27 cellular contexts compared by ENCODE assay signal in the genomic region with DNA sequence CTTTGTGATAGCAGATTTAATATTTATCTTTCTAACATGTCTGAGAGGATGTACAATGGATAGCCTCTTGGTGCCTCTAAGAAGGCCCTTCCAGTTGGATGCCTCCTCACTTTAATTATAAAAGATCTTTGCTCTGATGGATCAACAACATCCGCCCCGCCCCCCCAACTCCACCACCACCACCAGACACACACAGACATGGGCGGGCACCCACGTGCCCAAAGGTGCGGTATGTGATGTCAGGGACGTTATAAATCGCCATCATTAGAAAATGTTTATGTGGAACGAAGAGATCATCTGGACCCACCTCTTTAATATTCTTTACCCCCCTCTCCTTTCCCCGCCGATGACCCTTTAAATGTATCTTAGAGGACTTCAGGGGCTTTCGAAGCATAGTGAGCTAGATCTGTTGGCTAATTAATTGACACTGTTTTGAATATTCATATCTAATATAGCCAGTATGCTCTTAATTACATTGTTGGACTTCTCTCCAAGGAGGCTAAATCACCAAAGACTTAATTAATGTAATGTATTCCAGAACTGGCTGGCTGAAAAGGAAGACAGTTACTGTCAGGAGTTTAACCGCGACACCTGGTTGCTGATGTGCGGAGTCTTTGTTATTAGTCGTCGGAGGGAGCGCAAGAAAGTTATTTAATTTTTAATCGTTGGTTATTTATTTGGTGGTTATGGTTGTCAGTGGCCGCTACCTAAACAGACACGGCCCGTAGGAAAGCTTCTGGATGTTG. TPM values are rescaled to one million over a fixed set of nuclear protein-coding genes. Genes with fewer than 3 reads are reported as not detected.
DNase-seq lines count a peak whose midpoint lies in the region; ATAC-seq and TF ChIP-seq lines count a peak whose summit lies in the region.
"Had no signal": no experiment of that assay in that cellular context is flagged by ENCODE, and none has a peak within 500 bp of the region (broad histone marks: within the 10 kb centered on the region; RNA-seq: fewer than 3 reads in every experiment).

No MANE protein-coding gene starts in this region.

- H3K79me2 ChIP-seq in neural progenitor cell (ENCODE audit: low read depth), result no peaks in the 10 kb centered on the region

- H3K9ac ChIP-seq in neural progenitor cell, result no peak overlapping the region

- H3K36me3 Mint-ChIP-seq in glutamatergic neuron (ENCODE audit: unreplicated experiment) (no peaks in the 10 kb centered on the region), neural progenitor cell (no peaks in the 10 kb centered on the region)
- H3K36me3 Mint-ChIP-seq: CD4-positive, alpha-beta memory T cell; stimulated activated effector memory CD8-positive, alpha-beta T cell treated with anti-CD3 and anti-CD28 coated beads, Interleukin-12 subunit alpha, Interleukin-12 subunit beta, amount 100 ng/mL, for 72 hours had no signal

- no peak for ATAC-seq in body of pancreas
- ATAC-seq: activated CD8-positive, alpha-beta T cell treated with anti-CD3 and anti-CD28 coated beads for 36 hours; lower lobe of right lung; stimulated activated effector memory CD8-positive, alpha-beta T cell treated with anti-CD3 and anti-CD28 coated beads, Interleukin-12 subunit alpha, Interleukin-12 subunit beta, amount 100 ng/mL, for 72 hours had no signal

- no peak overlapping the region for H3K4me3 ChIP-seq in neural progenitor cell
- H3K4me3 ChIP-seq in body of pancreas, result no peak overlapping the region
- no peak overlapping the region for H3K4me3 ChIP-seq in prostate gland
- no peak overlapping the region; the same call in 1 of the 2 replicates for H3K4me3 ChIP-seq in WERI-Rb-1 (ENCODE audit: low read depth, low read length)
- H3K4me3 ChIP-seq: esophagus squamous epithelium, lower lobe of right lung had no signal

- no peaks in the 10 kb centered on the region for H3K9me3 ChIP-seq in neural progenitor cell (ENCODE audit: low read depth)
- no peaks in the 10 kb centered on the region for H3K9me3 ChIP-seq in body of pancreas
- no peaks in the 10 kb centered on the region for H3K9me3 ChIP-seq in prostate gland
- H3K9me3 ChIP-seq in WERI-Rb-1 (ENCODE audit: severe bottlenecking), result no peaks in the 10 kb centered on the region
- H3K9me3 ChIP-seq: breast epithelium, esophagus squamous epithelium, lower lobe of right lung, spleen had no signal

- intact Hi-C loops in body of pancreas (cut with DNase I) (loop anchor here (10.0 kb wide), 1 partner anchor 209 kb away; no protein-coding TSS in a partner anchor), prostate gland (cut with DNase I) (no loop called here)

- H3K27ac ChIP-seq in neural progenitor cell (no peak overlapping the region), body of pancreas (no peak overlapping the region), prostate gland (no peak overlapping the region), WERI-Rb-1 (no peak overlapping the region)
- H3K27ac ChIP-seq: breast epithelium, esophagus squamous epithelium, lower lobe of right lung, spleen had no signal

- H3K27me3 ChIP-seq in neural progenitor cell (peaks cover 100% of the 10 kb centered on the region), body of pancreas (peaks cover 0 to 60% of the 10 kb centered on the region in 2 donors), prostate gland (replicated peaks; ENCODE audit: insufficient read depth) (peaks cover 67% of the 10 kb centered on the region), WERI-Rb-1 (ENCODE audit: insufficient read depth, low read depth, severe bottlenecking) (peaks cover 71% of the 10 kb centered on the region)

- H3K4me1 ChIP-seq in neural progenitor cell, result peaks cover 36% of the 10 kb centered on the region
- H3K4me1 ChIP-seq in body of pancreas, result peaks cover 38% of the 10 kb centered on the region
- H3K4me1 ChIP-seq in prostate gland (replicated peaks), result peaks cover 2% of the 10 kb centered on the region

- H3K9me3 Mint-ChIP-seq in glutamatergic neuron (ENCODE audit: unreplicated experiment) (peaks cover 12% of the 10 kb centered on the region), neural progenitor cell (no peaks in the 10 kb centered on the region)
- H3K9me3 Mint-ChIP-seq: activated CD8-positive, alpha-beta T cell treated with anti-CD3 and anti-CD28 coated beads for 36 hours; stimulated activated effector memory CD8-positive, alpha-beta T cell treated with anti-CD3 and anti-CD28 coated beads, Interleukin-12 subunit alpha, Interleukin-12 subunit beta, amount 100 ng/mL, for 72 hours had no signal

- H3K4me2 ChIP-seq in neural progenitor cell, result peak overlapping the region; percentile 16

- H3K36me3 ChIP-seq in neural progenitor cell (no peaks in the 10 kb centered on the region), body of pancreas (replicated peaks in 1 of 2; ENCODE audit: insufficient read depth in 1 of 2, low read depth in 2 of 2) (no peaks in the 10 kb centered on the region), prostate gland (no peaks in the 10 kb centered on the region), WERI-Rb-1 (no peaks in the 10 kb centered on the region)
- H3K36me3 ChIP-seq: breast epithelium, esophagus squamous epithelium, lower lobe of right lung, spleen had no signal

- H3F3A ChIP-seq in neural progenitor cell (ENCODE audit: low read depth), result peaks cover 50% of the 10 kb centered on the region

- no peak overlapping the region for H2AFZ ChIP-seq in neural progenitor cell (replicated peaks)

- peaks cover 26% of the 10 kb centered on the region for H3K4me1 Mint-ChIP-seq in glutamatergic neuron (ENCODE audit: low read depth, unreplicated experiment)
- H3K4me1 Mint-ChIP-seq in neural progenitor cell, result peaks cover 35% of the 10 kb centered on the region

- peak overlapping the region; percentile 83 for H3K4me3 Mint-ChIP-seq in glutamatergic neuron (ENCODE audit: unreplicated experiment)
- H3K4me3 Mint-ChIP-seq in neural progenitor cell, result peak overlapping the region; percentile 71
- H3K4me3 Mint-ChIP-seq: activated CD8-positive, alpha-beta T cell treated with anti-CD3 and anti-CD28 coated beads for 36 hours; stimulated activated effector memory CD8-positive, alpha-beta T cell treated with anti-CD3 and anti-CD28 coated beads, Interleukin-12 subunit alpha, Interleukin-12 subunit beta, amount 100 ng/mL, for 72 hours had no signal

- 9 to 14% methylated on average over 21 of the region's 21 CpGs for WGBS in body of pancreas, 2 donors
- WGBS in prostate gland, result 12% methylated on average over 21 of the region's 21 CpGs

- H3K27me3 Mint-ChIP-seq in glutamatergic neuron (ENCODE audit: unreplicated experiment) (peaks cover 33% of the 10 kb centered on the region), neural progenitor cell (ENCODE audit: insufficient read depth, low read depth) (peaks cover 76% of the 10 kb centered on the region)

- no peak for TF ChIP-seq POLR2A in body of pancreas (IDR thresholded peaks at IDR 0.05)
- no peak for TF ChIP-seq POLR2A in prostate gland (IDR thresholded peaks at IDR 0.05)

- TF ChIP-seq CTCF in glutamatergic neuron (IDR thresholded peaks at IDR 0.05; ENCODE audit: partially characterized antibody, unreplicated experiment) (no peak), neural progenitor cell (IDR thresholded peaks at IDR 0.05) (no peak), body of pancreas (IDR thresholded peaks at IDR 0.05) (no peak), prostate gland (IDR thresholded peaks at IDR 0.05) (no peak), WERI-Rb-1 (IDR thresholded peaks at IDR 0.05; ENCODE audit: low read depth, low read length) (no peak)

- H3K27ac Mint-ChIP-seq in glutamatergic neuron (ENCODE audit: unreplicated experiment) (peak overlapping the region; percentile 17), neural progenitor cell (no peak overlapping the region)
- H3K27ac Mint-ChIP-seq: activated CD8-positive, alpha-beta T cell treated with anti-CD3 and anti-CD28 coated beads for 36 hours; CD4-positive, alpha-beta memory T cell; stimulated activated effector memory CD8-positive, alpha-beta T cell treated with anti-CD3 and anti-CD28 coated beads, Interleukin-12 subunit alpha, Interleukin-12 subunit beta, amount 100 ng/mL, for 72 hours had no signal

- peak; percentile 38 for DNase-seq in NCI-H748 (lab: John Stamatoyannopoulos, UW; ENCODE audit: unreplicated experiment)
- DNase-seq in NCI-H748 treated with DMSO at 0.1 percent for 48 hours (lab: John Stamatoyannopoulos, UW), result no peak
- DNase-seq in NCI-H1105 (lab: John Stamatoyannopoulos, UW), result peak; percentile 27
- no peak for DNase-seq in glutamatergic neuron
- peak; percentile 17 for DNase-seq in neural progenitor cell (ENCODE audit: low spot score)
- no peak for DNase-seq in body of pancreas
- DNase-seq in prostate gland (ENCODE audit: low spot score), result no peak
- no peak for DNase-seq in WERI-Rb-1
- DNase-seq: activated CD4-positive, CD25-positive, alpha-beta regulatory T cell; activated CD8-positive, alpha-beta T cell treated with anti-CD3 and anti-CD28 coated beads for 36 hours; activated effector memory CD4-positive, alpha-beta T cell treated with anti-CD3 and anti-CD28 coated beads, Interleukin-2, amount 50 U/mL, for 16 hours; CD4-positive, alpha-beta memory T cell; effector memory CD4-positive, alpha-beta T cell; esophagus squamous epithelium; GOT3; lower lobe of right lung; NCI-H2029 treated with DMSO at 0.1 percent for 48 hours; nucleus accumbens; OCI-M1; spleen; stimulated activated CD4-positive, alpha-beta T cell treated with anti-CD3 and anti-CD28 coated beads, Interleukin-2, amount 100 ng/mL, for 48 hours had no signal

- peaks cover 62% of the 10 kb centered on the region for H4K20me1 ChIP-seq in neural progenitor cell (ENCODE audit: low read depth)

RNA-seq across cellular contexts. Expression of gene FOXB2, which starts 6.1 kb away (rescaled TPM):
- total RNA-seq in glutamatergic neuron (ENCODE audit: unreplicated experiment), result not detected
- not detected in 2 replicates for total RNA-seq in neural progenitor cell (ENCODE audit: low replicate concordance)
- not detected for total RNA-seq in body of pancreas
- total RNA-seq in prostate gland, result not detected
- total RNA-seq: activated CD8-positive, alpha-beta T cell treated with anti-CD3 and anti-CD28 coated beads for 36 hours; breast epithelium; CD4-positive, alpha-beta memory T cell; esophagus squamous epithelium; frontal cortex; HT1080; LHCN-M2; lower lobe of right lung; spleen; urinary bladder had no signal

Comparison
In these comparisons a context has a peak if more than half of its experiments do, and no peak if none do; other contexts are left out.
1. DNase-seq: peak in NCI-H748 (single experiment), NCI-H1105 (single experiment) and neural progenitor cell (single experiment); none in NCI-H748 treated with DMSO at 0.1 percent for 48 hours (single experiment), glutamatergic neuron (single experiment), body of pancreas (0 of 4), prostate gland (single experiment) and WERI-Rb-1 (single experiment).